Comparison of ENCODE assay signal across 1 cellular context in the genomic region with DNA sequence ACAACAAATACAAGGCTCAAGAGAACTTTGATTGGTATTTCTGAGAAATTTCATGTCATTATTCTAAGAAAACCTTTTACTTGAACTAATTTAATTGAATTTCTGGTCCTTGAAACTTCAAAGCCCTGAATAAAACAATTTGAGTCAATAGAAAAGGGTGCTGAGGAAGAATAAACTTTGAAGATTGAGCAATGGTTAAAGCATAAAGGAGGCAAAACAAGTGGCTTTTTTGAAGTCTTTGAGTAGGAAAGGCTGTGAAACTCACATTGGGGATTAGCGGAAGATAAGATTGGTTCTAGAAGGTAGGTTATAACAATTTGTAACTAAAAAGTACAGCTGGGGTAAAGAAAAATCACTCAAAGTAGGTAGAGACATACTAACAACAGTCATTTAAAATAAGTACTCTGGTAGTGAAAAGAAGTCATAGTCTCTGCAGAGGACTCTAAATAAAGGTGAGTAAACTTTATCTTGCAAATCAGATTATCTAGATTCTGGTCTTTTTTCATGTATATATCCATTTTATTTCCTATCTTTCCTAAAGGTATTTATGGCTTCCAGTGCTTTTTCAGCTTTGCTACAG.
TF ChIP-seq lines count a peak whose summit lies in the region.

No MANE protein-coding gene starts in this region.

TF ChIP-seq in WTC11, 78 proteins besides CTCF, POLR2A, EP300 and RAD21:
- TF ChIP-seq NFYB (CRISPR knock-in tag; conservative IDR thresholded peaks at IDR 0.05; ENCODE audit: low read depth) (no peak), ZNF232 (CRISPR knock-in tag; IDR thresholded peaks at IDR 0.05) (no peak), NR2C2 (CRISPR knock-in tag; IDR thresholded peaks at IDR 0.05) (no peak), ZNF423 (CRISPR knock-in tag; IDR thresholded peaks at IDR 0.05) (no peak), ZNF138 (CRISPR knock-in tag; conservative IDR thresholded peaks at IDR 0.05) (no peak), OVOL2 (CRISPR knock-in tag; IDR thresholded peaks at IDR 0.05; ENCODE audit: borderline replicate concordance) (no peak), ZNF121 (CRISPR knock-in tag; IDR thresholded peaks at IDR 0.05) (no peak), SMAD3 (CRISPR knock-in tag; IDR thresholded peaks at IDR 0.05; ENCODE audit: borderline replicate concordance) (no peak), ZBTB21 (CRISPR knock-in tag; IDR thresholded peaks at IDR 0.05; ENCODE audit: borderline replicate concordance) (no peak), TEAD1 (CRISPR knock-in tag; IDR thresholded peaks at IDR 0.05) (no peak), RORB (CRISPR knock-in tag; IDR thresholded peaks at IDR 0.05) (no peak)
- TF ChIP-seq, protein P1, sequence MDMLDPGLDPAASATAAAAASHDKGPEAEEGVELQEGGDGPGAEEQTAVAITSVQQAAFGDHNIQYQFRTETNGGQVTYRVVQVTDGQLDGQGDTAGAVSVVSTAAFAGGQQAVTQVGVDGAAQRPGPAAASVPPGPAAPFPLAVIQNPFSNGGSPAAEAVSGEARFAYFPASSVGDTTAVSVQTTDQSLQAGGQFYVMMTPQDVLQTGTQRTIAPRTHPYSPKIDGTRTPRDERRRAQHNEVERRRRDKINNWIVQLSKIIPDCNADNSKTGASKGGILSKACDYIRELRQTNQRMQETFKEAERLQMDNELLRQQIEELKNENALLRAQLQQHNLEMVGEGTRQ (CRISPR knock-in tag; IDR thresholded peaks at IDR 0.05) = no peak
- TF ChIP-seq, protein P2, sequence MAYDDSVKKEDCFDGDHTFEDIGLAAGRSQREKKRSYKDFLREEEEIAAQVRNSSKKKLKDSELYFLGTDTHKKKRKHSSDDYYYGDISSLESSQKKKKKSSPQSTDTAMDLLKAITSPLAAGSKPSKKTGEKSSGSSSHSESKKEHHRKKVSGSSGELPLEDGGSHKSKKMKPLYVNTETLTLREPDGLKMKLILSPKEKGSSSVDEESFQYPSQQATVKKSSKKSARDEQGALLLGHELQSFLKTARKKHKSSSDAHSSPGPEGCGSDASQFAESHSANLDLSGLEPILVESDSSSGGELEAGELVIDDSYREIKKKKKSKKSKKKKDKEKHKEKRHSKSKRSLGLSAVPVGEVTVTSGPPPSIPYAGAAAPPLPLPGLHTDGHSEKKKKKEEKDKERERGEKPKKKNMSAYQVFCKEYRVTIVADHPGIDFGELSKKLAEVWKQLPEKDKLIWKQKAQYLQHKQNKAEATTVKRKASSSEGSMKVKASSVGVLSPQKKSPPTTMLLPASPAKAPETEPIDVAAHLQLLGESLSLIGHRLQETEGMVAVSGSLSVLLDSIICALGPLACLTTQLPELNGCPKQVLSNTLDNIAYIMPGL (CRISPR knock-in tag; IDR thresholded peaks at IDR 0.05) = no peak
- TF ChIP-seq, protein P3, sequence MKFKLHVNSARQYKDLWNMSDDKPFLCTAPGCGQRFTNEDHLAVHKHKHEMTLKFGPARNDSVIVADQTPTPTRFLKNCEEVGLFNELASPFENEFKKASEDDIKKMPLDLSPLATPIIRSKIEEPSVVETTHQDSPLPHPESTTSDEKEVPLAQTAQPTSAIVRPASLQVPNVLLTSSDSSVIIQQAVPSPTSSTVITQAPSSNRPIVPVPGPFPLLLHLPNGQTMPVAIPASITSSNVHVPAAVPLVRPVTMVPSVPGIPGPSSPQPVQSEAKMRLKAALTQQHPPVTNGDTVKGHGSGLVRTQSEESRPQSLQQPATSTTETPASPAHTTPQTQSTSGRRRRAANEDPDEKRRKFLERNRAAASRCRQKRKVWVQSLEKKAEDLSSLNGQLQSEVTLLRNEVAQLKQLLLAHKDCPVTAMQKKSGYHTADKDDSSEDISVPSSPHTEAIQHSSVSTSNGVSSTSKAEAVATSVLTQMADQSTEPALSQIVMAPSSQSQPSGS (CRISPR knock-in tag; IDR thresholded peaks at IDR 0.05; ENCODE audit: borderline replicate concordance, low read depth) = no peak
- TF ChIP-seq, protein P4, sequence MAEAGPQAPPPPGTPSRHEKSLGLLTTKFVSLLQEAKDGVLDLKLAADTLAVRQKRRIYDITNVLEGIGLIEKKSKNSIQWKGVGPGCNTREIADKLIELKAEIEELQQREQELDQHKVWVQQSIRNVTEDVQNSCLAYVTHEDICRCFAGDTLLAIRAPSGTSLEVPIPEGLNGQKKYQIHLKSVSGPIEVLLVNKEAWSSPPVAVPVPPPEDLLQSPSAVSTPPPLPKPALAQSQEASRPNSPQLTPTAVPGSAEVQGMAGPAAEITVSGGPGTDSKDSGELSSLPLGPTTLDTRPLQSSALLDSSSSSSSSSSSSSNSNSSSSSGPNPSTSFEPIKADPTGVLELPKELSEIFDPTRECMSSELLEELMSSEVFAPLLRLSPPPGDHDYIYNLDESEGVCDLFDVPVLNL (CRISPR knock-in tag; IDR thresholded peaks at IDR 0.05; ENCODE audit: borderline replicate concordance, low read depth) = no peak
- TF ChIP-seq, protein P5, sequence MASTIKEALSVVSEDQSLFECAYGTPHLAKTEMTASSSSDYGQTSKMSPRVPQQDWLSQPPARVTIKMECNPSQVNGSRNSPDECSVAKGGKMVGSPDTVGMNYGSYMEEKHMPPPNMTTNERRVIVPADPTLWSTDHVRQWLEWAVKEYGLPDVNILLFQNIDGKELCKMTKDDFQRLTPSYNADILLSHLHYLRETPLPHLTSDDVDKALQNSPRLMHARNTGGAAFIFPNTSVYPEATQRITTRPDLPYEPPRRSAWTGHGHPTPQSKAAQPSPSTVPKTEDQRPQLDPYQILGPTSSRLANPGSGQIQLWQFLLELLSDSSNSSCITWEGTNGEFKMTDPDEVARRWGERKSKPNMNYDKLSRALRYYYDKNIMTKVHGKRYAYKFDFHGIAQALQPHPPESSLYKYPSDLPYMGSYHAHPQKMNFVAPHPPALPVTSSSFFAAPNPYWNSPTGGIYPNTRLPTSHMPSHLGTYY (CRISPR knock-in tag; IDR thresholded peaks at IDR 0.05) = no peak
- TF ChIP-seq, protein P6, sequence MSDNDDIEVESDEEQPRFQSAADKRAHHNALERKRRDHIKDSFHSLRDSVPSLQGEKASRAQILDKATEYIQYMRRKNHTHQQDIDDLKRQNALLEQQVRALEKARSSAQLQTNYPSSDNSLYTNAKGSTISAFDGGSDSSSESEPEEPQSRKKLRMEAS (CRISPR knock-in tag; IDR thresholded peaks at IDR 0.05) = no peak
- TF ChIP-seq, protein P7, sequence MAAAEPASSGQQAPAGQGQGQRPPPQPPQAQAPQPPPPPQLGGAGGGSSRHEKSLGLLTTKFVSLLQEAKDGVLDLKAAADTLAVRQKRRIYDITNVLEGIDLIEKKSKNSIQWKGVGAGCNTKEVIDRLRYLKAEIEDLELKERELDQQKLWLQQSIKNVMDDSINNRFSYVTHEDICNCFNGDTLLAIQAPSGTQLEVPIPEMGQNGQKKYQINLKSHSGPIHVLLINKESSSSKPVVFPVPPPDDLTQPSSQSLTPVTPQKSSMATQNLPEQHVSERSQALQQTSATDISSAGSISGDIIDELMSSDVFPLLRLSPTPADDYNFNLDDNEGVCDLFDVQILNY (CRISPR knock-in tag; IDR thresholded peaks at IDR 0.05) = no peak
